9 cellular contexts compared by ENCODE assay signal in the genomic region with DNA sequence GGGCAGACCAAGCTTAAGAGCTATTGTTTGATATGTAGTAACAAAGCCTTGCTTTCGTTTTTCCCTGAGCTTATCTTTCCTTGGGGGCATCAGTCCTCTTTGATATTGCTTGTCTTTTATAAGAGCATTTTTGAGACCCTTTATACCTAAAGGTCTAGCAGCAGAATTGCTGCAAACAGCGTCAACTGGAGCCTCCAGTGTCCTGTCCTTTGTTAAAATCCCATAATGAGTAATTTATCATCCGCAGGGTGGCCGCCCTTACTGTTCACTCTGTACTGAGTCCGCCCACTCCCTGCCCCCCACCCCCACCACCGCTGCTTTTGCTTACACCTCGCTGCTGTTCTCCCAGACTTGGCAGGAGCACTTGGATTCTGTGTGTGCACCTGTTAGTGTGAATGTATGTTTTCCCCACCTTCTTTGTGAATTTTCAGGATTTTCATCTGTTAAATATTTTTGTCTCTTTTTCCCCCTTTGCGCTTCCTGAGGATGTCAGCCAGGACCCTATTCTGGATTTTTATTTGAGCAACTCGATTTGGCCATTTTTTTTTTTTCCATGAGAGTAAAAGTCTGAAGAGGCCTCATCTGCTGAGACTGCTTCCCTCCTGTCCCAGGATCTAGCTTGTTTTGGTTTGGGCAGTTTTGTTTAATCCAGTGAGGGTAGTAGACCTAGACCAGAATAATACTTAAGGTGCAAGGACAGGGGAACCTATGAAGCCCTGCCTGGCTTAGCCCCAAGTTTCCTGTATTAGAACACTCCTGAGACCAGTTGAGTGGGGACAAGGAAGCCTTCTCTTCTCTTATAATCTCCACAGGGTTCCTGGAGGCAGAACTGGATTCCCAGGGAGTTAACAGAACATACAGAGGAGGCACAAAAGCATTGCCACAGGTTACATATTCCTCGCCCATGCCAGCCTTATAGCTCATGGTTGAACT. TPM values are rescaled to one million over a fixed set of nuclear protein-coding genes. Genes with fewer than 3 reads are reported as not detected.
DNase-seq lines count a peak whose midpoint lies in the region; ATAC-seq and TF ChIP-seq lines count a peak whose summit lies in the region.
"Had no signal": no experiment of that assay in that cellular context is flagged by ENCODE, and none has a peak within 500 bp of the region (broad histone marks: within the 10 kb centered on the region; RNA-seq: fewer than 3 reads in every experiment).

No MANE protein-coding gene starts in this region.

- no peaks in the 10 kb centered on the region for H3K27me3 Mint-ChIP-seq in natural killer cell (ENCODE audit: low read depth in 2 of 2)

- H3K9me3 Mint-ChIP-seq in natural killer cell = no peaks in the 10 kb centered on the region

- H3K36me3 ChIP-seq in breast epithelium = no peaks in the 10 kb centered on the region

- peak overlapping the region in 1 of 3 donors; percentile 34 for H3K4me3 ChIP-seq in breast epithelium

- H3K36me3 Mint-ChIP-seq in natural killer cell = peaks cover under 1% of the 10 kb centered on the region

- DNase-seq in NCI-H1092 treated with DMSO at 0.1 percent for 48 hours (lab: John Stamatoyannopoulos, UW) = peak; percentile 84
- DNase-seq in breast epithelium (ENCODE audit: low spot score in 2 of 2) = no peak
- no peak for DNase-seq in natural killer cell
- DNase-seq in SKM-1 treated with dmso at 0.1 percent for 144 hours (lab: John Stamatoyannopoulos, UW; ENCODE audit: unreplicated experiment) = no peak
- no peak for DNase-seq in GM10266 (ENCODE audit: extremely low spot score)
- DNase-seq in central memory CD4-positive, alpha-beta T cell = no peak
- DNase-seq: NCI-H1048 had no signal

- TF ChIP-seq POLR2A in breast epithelium (IDR thresholded peaks at IDR 0.05) = no peak

- peak overlapping the region; percentile 88 for H3K4me3 Mint-ChIP-seq in natural killer cell

- no peaks in the 10 kb centered on the region for H3K27me3 ChIP-seq in breast epithelium

- H3K27ac ChIP-seq in C4-2B = peak overlapping the region; percentile 100
- peak overlapping the region; percentile 91 to 95 for H3K27ac ChIP-seq in breast epithelium

- H3K4me1 ChIP-seq in breast epithelium = peaks cover 18 to 45% of the 10 kb centered on the region in 2 donors

- H3K4me1 Mint-ChIP-seq in natural killer cell = peaks cover 72 to 76% of the 10 kb centered on the region in 2 donors

- ATAC-seq in natural killer cell = no peak
- ATAC-seq in HG03108 (IDR thresholded peaks at IDR 0.05; ENCODE audit: unreplicated experiment) = no peak

- TF ChIP-seq CTCF in C4-2B (conservative IDR thresholded peaks at IDR 0.05) (no peak), breast epithelium (IDR thresholded peaks at IDR 0.05) (no peak), natural killer cell (IDR thresholded peaks at IDR 0.05) (no peak), GM10266 (IDR thresholded peaks at IDR 0.05; ENCODE audit: control insufficient read depth, insufficient read depth, low read depth, missing control alignments) (no peak)

- H3K9me3 ChIP-seq in breast epithelium = no peaks in the 10 kb centered on the region

- H3K27ac Mint-ChIP-seq in natural killer cell = peak overlapping the region; percentile 94 to 95

- intact Hi-C loops in breast epithelium (cut with DNase I; ENCODE audit: low total_unique reads) (no loop called here), natural killer cell (cut with micrococcal nuclease) (loop anchor here (5.0 kb wide), 2 partner anchors 40 to 70 kb away; a partner anchor contains a TSS)

RNA-seq across cellular contexts. Expression of a gene that starts 8.1 kb away (rescaled TPM):
- 10 to 100 TPM; 12.2 to 24.7 (median 18.7) TPM for total RNA-seq in breast epithelium
- total RNA-seq in natural killer cell = 10 to 100 TPM; 21.5 to 32.6 (median 22.2) TPM

RNA-seq across cellular contexts. Expression of a gene that starts 26.6 kb away (rescaled TPM):
- 1 to 10 TPM in 1 of 3 donors, under 1 TPM in 2; 0.96 to 2.2 (median 0.98) TPM for total RNA-seq in breast epithelium
- total RNA-seq in natural killer cell = 10 to 100 TPM; 25.9 to 46.4 (median 32.5) TPM

RNA-seq across cellular contexts. Expression of a gene that starts 38.8 kb away (rescaled TPM):
- 10 to 100 TPM; 49.6 to 89.1 (median 88.1) TPM for total RNA-seq in breast epithelium
- total RNA-seq in natural killer cell = 100 to 1,000 TPM; 282 to 296 (median 289) TPM

RNA-seq across cellular contexts. Expression of a gene that starts 39.0 kb away (rescaled TPM):
- total RNA-seq in breast epithelium = under 1 TPM in 2 of 3 donors, not detected in 1; 0.59 to 0.98 TPM
- under 1 TPM; 0.45 to 0.94 (median 0.88) TPM for total RNA-seq in natural killer cell

RNA-seq across cellular contexts. Expression of a gene that starts 55.0 kb away (rescaled TPM):
- total RNA-seq in breast epithelium (10 to 100 TPM; 33.1 to 61.8 (median 39.7) TPM), natural killer cell (10 to 100 TPM; 18.4 to 24.8 (median 21.7) TPM)

Comparison
In these comparisons a context has a peak if more than half of its experiments do, and no peak if none do; other contexts are left out.
1. RNA of a gene that starts 26.6 kb away (total RNA-seq): 25.9 to 46.4 TPM in natural killer cell; 0.96 to 2.2 TPM in breast epithelium; every median in the first group is over 4 times any median in the second.